8 cellular contexts compared by ENCODE assay signal in genomic region chr1:161621181-161622000, GRCh38. TPM values are rescaled to one million over a fixed set of nuclear protein-coding genes. Genes with fewer than 3 reads are reported as not detected.
DNase-seq lines count a peak whose midpoint lies in the region; ATAC-seq, FAIRE-seq and TF ChIP-seq lines count a peak whose summit lies in the region.
"Not testable (repeated sequence)": the region's sequence is repeated elsewhere in the genome, so short reads cannot be mapped to it uniquely, and the experiment has no call there.

No MANE protein-coding gene starts in this region.

- not testable (repeated sequence) for H3K4me1 ChIP-seq in Panc1 (ENCODE audit: control insufficient read depth, insufficient read depth, low read length); aorta (ENCODE audit: control insufficient read depth in 1 of 2, insufficient read depth in 2 of 2, low read length in 2 of 2)

- peak; percentile 50 for ATAC-seq in HG03432 (IDR thresholded peaks at IDR 0.05; ENCODE audit: unreplicated experiment)
- peak; percentile 92 for ATAC-seq in Panc1
- peak; percentile 77 to 83 for ATAC-seq in activated T-cell treated with anti-CD3 and anti-CD28 coated beads, Interleukin-2, amount 50 U/mL, for 72 hours (replicated peaks in 1 of 2)
- ATAC-seq in aorta (ENCODE audit: low FRiP score) = peak; percentile 81

- H3K4me3 ChIP-seq in Panc1 (ENCODE audit: low read depth in 2 of 2, low read length in 2 of 2) (peak overlapping the region; percentile 43 to 51), aorta (ENCODE audit: low read length in 2 of 2) (peak overlapping the region; percentile 75 to 79)
- not testable (repeated sequence) for H3K4me3 ChIP-seq in lower leg skin (ENCODE audit: low read depth, poor library complexity, severe bottlenecking)

- DNase-seq in GM18507 (ENCODE audit: extremely low spot score, insufficient read length, low read depth) (peak; percentile 29), Panc1 (ENCODE audit: low read depth, low spot score) (peak; percentile 43), epidermal melanocyte (ENCODE audit: insufficient read length, low spot score) (peak; percentile 16), lower leg skin (ENCODE audit: low spot score in 2 of 2) (peak; percentile 71 to 94), aorta (peak; percentile 68 to 84)
- peak; percentile 89 to 95 for DNase-seq in activated T-cell treated with anti-CD3 and anti-CD28 coated beads, Interleukin-2, amount 50 U/mL, for 72 hours
- DNase-seq in stimulated activated CD4-positive, alpha-beta T cell treated with anti-CD3 and anti-CD28 coated beads, Interleukin-12 subunit alpha, Interleukin-12 subunit beta, amount 100 ng/mL, for 4 hours = peak; percentile 88

- TF ChIP-seq POLR2A in lower leg skin (IDR thresholded peaks at IDR 0.05) = not testable (repeated sequence)

- peaks cover 37% of the 10 kb centered on the region for H3K4me1 Mint-ChIP-seq in activated T-cell treated with anti-CD3 and anti-CD28 coated beads, Interleukin-2, amount 50 U/mL, for 72 hours (ENCODE audit: low read depth)

- not testable (repeated sequence) for H3K36me3 ChIP-seq in Panc1 (ENCODE audit: control insufficient read depth, insufficient read depth, low read length); aorta (ENCODE audit: control insufficient read depth in 1 of 2, insufficient read depth in 2 of 2, low read length in 1 of 2)

- peak overlapping the region; percentile 99 for H3K27ac Mint-ChIP-seq in activated T-cell treated with anti-CD3 and anti-CD28 coated beads, Interleukin-2, amount 50 U/mL, for 72 hours

- in situ Hi-C loops in Panc1 (cut with HindIII; ENCODE audit: low pct_unique_long_range_greater_than_20kb, low sequenced_read_pairs) = not testable (repeated sequence)

- not testable (repeated sequence) for H3K36me3 Mint-ChIP-seq in activated T-cell treated with anti-CD3 and anti-CD28 coated beads, Interleukin-2, amount 50 U/mL, for 72 hours (ENCODE audit: insufficient read depth in 2 of 2)

- H3K27me3 Mint-ChIP-seq in activated T-cell treated with anti-CD3 and anti-CD28 coated beads, Interleukin-2, amount 50 U/mL, for 72 hours (ENCODE audit: low read depth) = not testable (repeated sequence)

- BruUV-seq in Panc1 (replicated peaks; lab: Mats Ljungman, UMichigan) = not testable (repeated sequence)

- WGBS in lower leg skin, 2 donors = 3 to 4% methylated on average over 41 of the region's 41 CpGs
- 2% methylated on average over 41 of the region's 41 CpGs for WGBS in aorta, 2 donors

- CTCF ChIA-PET in Panc1 (lab: Charles Lee) = not testable (repeated sequence)

- H3K27me3 ChIP-seq in Panc1 (ENCODE audit: control insufficient read depth, insufficient read depth, low read length); aorta (ENCODE audit: control insufficient read depth in 1 of 2, insufficient read depth in 2 of 2, low read length in 1 of 2): not testable (repeated sequence)

- POLR2A ChIA-PET in Panc1 (lab: Charles Lee) = not testable (repeated sequence)

- not testable (repeated sequence) for H3K27ac ChIP-seq in Panc1 (ENCODE audit: low read length)
- H3K27ac ChIP-seq in aorta (ENCODE audit: low read depth in 1 of 2, low read length in 2 of 2) = peak overlapping the region in 1 of 2 donors; percentile 67

- peak; percentile 91 for FAIRE-seq in GM18507 (lab: Jason Lieb, UNC)

- TF ChIP-seq CTCF in Panc1 (IDR thresholded peaks at IDR 0.05); lower leg skin (IDR thresholded peaks at IDR 0.05): not testable (repeated sequence)

- intact Hi-C loops in Panc1 (cut with micrococcal nuclease; ENCODE audit: unreplicated experiment); lower leg skin (cut with DNase I; ENCODE audit: low total_unique reads); aorta (cut with DNase I): not testable (repeated sequence)

- H3K9me3 ChIP-seq in Panc1 (ENCODE audit: control insufficient read depth, insufficient read depth, low read depth, low read length); aorta (ENCODE audit: control insufficient read depth, low read length): not testable (repeated sequence)

- H3K4me3 Mint-ChIP-seq in activated T-cell treated with anti-CD3 and anti-CD28 coated beads, Interleukin-2, amount 50 U/mL, for 72 hours = peak overlapping the region; percentile 95 to 96

- not testable (repeated sequence) for H3K9me3 Mint-ChIP-seq in activated T-cell treated with anti-CD3 and anti-CD28 coated beads, Interleukin-2, amount 50 U/mL, for 72 hours

RNA-seq across cellular contexts. Expression of gene FCGR3B, which starts 9.6 kb away (rescaled TPM):
- total RNA-seq in Panc1 (2021; ENCODE audit: unreplicated experiment) (not detected), lower leg skin (1 to 10 TPM; 1.1 to 7.8 (median 2.4) TPM), aorta (10 to 100 TPM in 1 of 2 donors, 1 to 10 TPM in 1; 6.3 to 13.4 TPM)
- polyA plus RNA-seq in Panc1 (2012; ENCODE audit: insufficient read length) = not detected
- under 1 TPM in 1 of 2 donors, not detected in 1; 0.30 TPM for total RNA-seq in activated T-cell treated with anti-CD3 and anti-CD28 coated beads, Interleukin-2, amount 50 U/mL, for 72 hours
- polyA plus RNA-seq in aorta = 1 to 10 TPM in 1 of 2 donors, under 1 TPM in 1; 0.41 to 5.3 TPM

RNA-seq across cellular contexts. Expression of gene FCGR2B, which starts 41.6 kb away (rescaled TPM):
- total RNA-seq in Panc1 (2021; ENCODE audit: unreplicated experiment) = 0.15 TPM
- polyA plus RNA-seq in Panc1 (2012; ENCODE audit: insufficient read length) = not detected
- not detected for total RNA-seq in activated T-cell treated with anti-CD3 and anti-CD28 coated beads, Interleukin-2, amount 50 U/mL, for 72 hours
- total RNA-seq in lower leg skin = 10 to 100 TPM in 1 of 4 donors, 1 to 10 TPM in 3; 6.0 to 10.0 (median 8.3) TPM
- 10 to 100 TPM; 13.6 to 68.6 TPM for total RNA-seq in aorta
- polyA plus RNA-seq in aorta = 1 to 10 TPM; 3.2 to 8.5 TPM

Comparison
In these comparisons a context has a peak if more than half of its experiments do, and no peak if none do; other contexts are left out.
1. DNase-seq: peak in every context shown above with its lines; median percentile 92 in activated T-cell treated with anti-CD3 and anti-CD28 coated beads, Interleukin-2, amount 50 U/mL, for 72 hours; 88 in stimulated activated CD4-positive, alpha-beta T cell treated with anti-CD3 and anti-CD28 coated beads, Interleukin-12 subunit alpha, Interleukin-12 subunit beta, amount 100 ng/mL, for 4 hours; 82 in lower leg skin; 76 in aorta; 43 in Panc1; 29 in GM18507; 16 in epidermal melanocyte.